9 cellular contexts compared by ENCODE assay signal in the genomic region with DNA sequence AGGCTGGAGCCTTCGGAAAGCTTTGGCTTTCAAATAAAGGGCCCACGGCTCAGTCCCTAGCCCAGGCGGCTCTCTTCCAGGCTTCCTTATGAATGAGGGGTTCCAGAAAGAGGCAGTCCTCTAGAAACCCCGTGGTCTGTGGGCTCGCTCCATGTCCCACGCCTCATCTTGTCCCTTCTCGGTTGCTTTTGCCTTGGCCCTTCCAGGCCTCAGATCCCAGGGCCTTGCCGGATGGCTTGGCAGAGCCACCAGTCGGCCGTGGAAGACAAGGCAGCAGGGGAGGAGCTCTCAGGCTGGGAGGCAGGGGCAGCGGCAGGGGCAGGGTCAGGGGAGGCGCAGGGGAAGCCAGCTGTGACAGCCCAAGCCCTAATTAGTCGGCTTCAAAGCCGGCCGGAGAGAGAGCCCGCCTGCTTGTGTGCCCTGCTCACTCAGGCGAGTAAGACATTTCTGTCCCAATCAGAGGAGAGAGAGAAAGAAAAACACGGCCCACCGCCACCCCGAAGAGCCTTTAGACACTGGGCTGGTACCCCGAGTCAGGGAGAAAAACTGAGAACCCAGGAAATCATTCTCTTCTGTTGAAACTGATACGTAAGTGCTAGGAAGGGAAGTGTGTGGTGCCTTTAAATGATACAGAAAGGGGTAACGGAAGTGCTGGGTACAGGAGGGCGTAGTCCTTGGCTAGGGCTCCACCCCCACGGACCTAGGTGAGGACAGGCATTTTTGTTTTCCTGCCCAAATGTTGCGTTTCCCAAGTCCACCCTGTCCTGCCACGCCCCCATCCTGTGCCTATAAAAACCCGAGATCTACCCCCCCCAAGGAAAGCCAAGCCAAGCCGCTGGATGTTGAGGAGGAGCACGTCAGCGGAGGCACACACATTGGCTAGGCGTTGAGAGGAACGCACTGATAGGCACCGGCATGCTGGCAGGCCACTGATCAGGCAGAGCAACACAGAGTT. TPM values are rescaled to one million over a fixed set of nuclear protein-coding genes. Genes with fewer than 3 reads are reported as not detected.
A peak's percentile ranks its signal among the peaks of the same experiment; 100 is the strongest.
DNase-seq lines count a peak whose midpoint lies in the region; ATAC-seq and TF ChIP-seq lines count a peak whose summit lies in the region.
"Had no signal": no experiment of that assay in that cellular context is flagged by ENCODE, and none has a peak within 500 bp of the region (broad histone marks: within the 10 kb centered on the region; RNA-seq: fewer than 3 reads in every experiment).

No MANE protein-coding gene starts in this region.

- H3K36me3 Mint-ChIP-seq in nephron (ENCODE audit: low read depth): no peaks in the 10 kb centered on the region

- H3K27ac Mint-ChIP-seq in nephron: peak overlapping the region; percentile 94 to 97 (median 95)

- WGBS in esophagus squamous epithelium, 2 donors: 59 to 65% methylated on average over 14 to 15 of the region's 34 CpGs

- H3K27me3 Mint-ChIP-seq in nephron (ENCODE audit: low read depth): peaks cover 3% of the 10 kb centered on the region

- no peaks in the 10 kb centered on the region for H3K9me2 ChIP-seq in DOHH2 (replicated peaks; ENCODE audit: control insufficient read depth, low read length)

- peak; percentile 61 for DNase-seq in NCI-H774 (lab: John Stamatoyannopoulos, UW)
- no peak for DNase-seq in esophagus squamous epithelium (lab: John Stamatoyannopoulos, UW)
- no peak for DNase-seq in NCI-H748 treated with DMSO at 0.1 percent for 48 hours (lab: John Stamatoyannopoulos, UW)

- peaks cover 31% of the 10 kb centered on the region for H3K4me1 Mint-ChIP-seq in nephron

- H3K4me3 ChIP-seq in DOHH2 (ENCODE audit: low read length): peak overlapping the region; percentile 69
- H3K4me3 ChIP-seq in esophagus squamous epithelium: peak overlapping the region in 3 of 4 donors; percentile 9 to 40 (median 22)
- H3K4me3 ChIP-seq: lung had no signal

- H3K27me3 ChIP-seq in DOHH2 (ENCODE audit: control insufficient read depth, low read length): peaks cover 8% of the 10 kb centered on the region; the same call in 1 of the 2 replicates
- peaks cover 0 to 7% (median 0%) of the 10 kb centered on the region in 4 donors for H3K27me3 ChIP-seq in esophagus squamous epithelium

- no peak for TF ChIP-seq POLR2A in esophagus squamous epithelium (IDR thresholded peaks at IDR 0.05)

- no peaks in the 10 kb centered on the region for H3K79me2 ChIP-seq in DOHH2 (ENCODE audit: control insufficient read depth, low read length)

- H3K9me3 Mint-ChIP-seq in nephron: no peaks in the 10 kb centered on the region

- H3K9me3 ChIP-seq in DOHH2 (ENCODE audit: control insufficient read depth, insufficient read depth, low read length) (no peaks in the 10 kb centered on the region), esophagus squamous epithelium (no peaks in the 10 kb centered on the region)

- peak overlapping the region; percentile 46 to 65 (median 57) for H3K4me3 Mint-ChIP-seq in nephron

- no peaks in the 10 kb centered on the region for H3K36me3 ChIP-seq in DOHH2 (ENCODE audit: control insufficient read depth, low read length)
- no peaks in the 10 kb centered on the region for H3K36me3 ChIP-seq in esophagus squamous epithelium

- intact Hi-C loops in esophagus squamous epithelium (cut with DNase I): loop anchor here (10.0 kb wide), 1 partner anchor 56 kb away; a partner anchor contains a TSS

- ATAC-seq in GM21360 (IDR thresholded peaks at IDR 0.05; ENCODE audit: unreplicated experiment): no peak
- no peak for ATAC-seq in HG02852 (IDR thresholded peaks at IDR 0.05; ENCODE audit: unreplicated experiment)
- ATAC-seq in HG03439 (IDR thresholded peaks at IDR 0.05; ENCODE audit: unreplicated experiment): no peak

- TF ChIP-seq CTCF in DOHH2 (IDR thresholded peaks at IDR 0.05; ENCODE audit: low read depth, low read length, poor library complexity, severe bottlenecking) (no peak), esophagus squamous epithelium (IDR thresholded peaks at IDR 0.05) (no peak), nephron (IDR thresholded peaks at IDR 0.05; ENCODE audit: unreplicated experiment in 3 of 3) (no peak)

- no peaks in the 10 kb centered on the region for H4K20me1 ChIP-seq in DOHH2 (ENCODE audit: control insufficient read depth, insufficient read depth, low read depth, low read length)

- H3K4me1 ChIP-seq in DOHH2 (ENCODE audit: control insufficient read depth, low read length) (peaks cover 18% of the 10 kb centered on the region), esophagus squamous epithelium (peaks cover 0 to 11% (median 0%) of the 10 kb centered on the region in 3 donors)

- H3F3A ChIP-seq in DOHH2 (ENCODE audit: control insufficient read depth, insufficient read depth): no peaks in the 10 kb centered on the region

- H3K27ac ChIP-seq in DOHH2 (ENCODE audit: low read depth, low read length) (peak overlapping the region; percentile 77), esophagus squamous epithelium (peak overlapping the region in 3 of 4 donors; percentile 18 to 40 (median 39))

- H3K4me2 ChIP-seq in DOHH2 (ENCODE audit: low read length): peak overlapping the region; percentile 72

RNA-seq across cellular contexts. Expression of a gene that starts 27.8 kb away (rescaled TPM):
- total RNA-seq in esophagus squamous epithelium: under 1 TPM in 1 of 4 donors, not detected in 3; under 0.01 TPM
- total RNA-seq: lung had no signal
